Comparison of ENCODE assay signal across 11 cellular contexts in genomic region chr10:29501692-29502091, GRCh38.
DNase-seq lines count a peak whose midpoint lies in the region; ATAC-seq, FAIRE-seq and TF ChIP-seq lines count a peak whose summit lies in the region.
"Had no signal": no experiment of that assay in that cellular context is flagged by ENCODE, and none has a peak within 500 bp of the region (broad histone marks: within the 10 kb centered on the region; RNA-seq: fewer than 3 reads in every experiment).

No MANE protein-coding gene starts in this region.

- peak; percentile 54 for ATAC-seq in left lung
- ATAC-seq in GM21576 (IDR thresholded peaks at IDR 0.05; ENCODE audit: unreplicated experiment): no peak
- no peak for ATAC-seq in GM18861 (IDR thresholded peaks at IDR 0.05; ENCODE audit: unreplicated experiment)
- ATAC-seq in HG03521 (IDR thresholded peaks at IDR 0.05; ENCODE audit: unreplicated experiment): no peak

- DNase-seq in BJ (ENCODE audit: low read depth) (peak; percentile 70), M059J (ENCODE audit: low read depth) (peak; percentile 88), bronchial epithelial cell (ENCODE audit: low read depth) (peak; percentile 92), left lung (no peak), GM19239 (ENCODE audit: insufficient read length, low spot score) (no peak)
- DNase-seq: CD4-positive, alpha-beta T cell; Karpas-422 had no signal

- H3K27ac ChIP-seq in left lung: no peak overlapping the region

- intact Hi-C loops in left lung (cut with DNase I): no loop called here

- H3K36me3 ChIP-seq in BJ (ENCODE audit: control insufficient read depth, insufficient read depth, low read length): no peaks in the 10 kb centered on the region
- peaks cover 2% of the 10 kb centered on the region for H3K36me3 ChIP-seq in bronchial epithelial cell (ENCODE audit: control insufficient read depth, insufficient read depth, low read length)
- H3K36me3 ChIP-seq in left lung: peaks cover 0 to 42% of the 10 kb centered on the region in 2 donors

- no peaks in the 10 kb centered on the region for H3K4me1 ChIP-seq in left lung

- POLR2A ChIA-PET in BJ (lab: Charles Lee): no interaction called here

- TF ChIP-seq CTCF in BJ (IDR thresholded peaks at IDR 0.05; ENCODE audit: insufficient read depth, low read depth, low read length) (no peak), bronchial epithelial cell (IDR thresholded peaks at IDR 0.05; ENCODE audit: insufficient read depth, low read length, severe bottlenecking) (no peak), left lung (IDR thresholded peaks at IDR 0.05) (no peak)

- FAIRE-seq in bronchial epithelial cell (lab: Jason Lieb, UNC): no peak
- FAIRE-seq in GM19239 (lab: Jason Lieb, UNC): no peak

- H3K9me3 ChIP-seq in left lung: no peaks in the 10 kb centered on the region
- H3K9me3 ChIP-seq: neutrophil had no signal

- H3K4me3 ChIP-seq in BJ (ENCODE audit: low read depth, low read length) (no peak overlapping the region), bronchial epithelial cell (ENCODE audit: low read depth, low read length) (no peak overlapping the region), left lung (no peak overlapping the region)

- no peaks in the 10 kb centered on the region for H3K27me3 ChIP-seq in BJ (ENCODE audit: control insufficient read depth, insufficient read depth, low read length)
- H3K27me3 ChIP-seq in bronchial epithelial cell (ENCODE audit: control insufficient read depth, insufficient read depth, low read length): no peaks in the 10 kb centered on the region
- no peaks in the 10 kb centered on the region for H3K27me3 ChIP-seq in left lung
- H3K27me3 ChIP-seq: neutrophil had no signal

- CTCF ChIA-PET in BJ (lab: Yijun Ruan, JAX): interaction anchor here (1.0 to 3.3 kb wide), 5 partner anchors 12 to 88 kb away, joined by 3 to 23 read pairs (median 4); no protein-coding TSS in a partner anchor

Comparison
In these comparisons a context has a peak if more than half of its experiments do, and no peak if none do; other contexts are left out.
1. DNase-seq: peak in BJ (single experiment), M059J (single experiment) and bronchial epithelial cell (single experiment); none in left lung (0 of 2) and GM19239 (single experiment).